30 cellular contexts compared by ENCODE assay signal in genomic region chr13:78468546-78469060, GRCh38.
"Had no signal": no experiment of that assay in that cellular context is flagged by ENCODE, and none has a peak within 500 bp of the region (broad histone marks: within the 10 kb centered on the region; RNA-seq: fewer than 3 reads in every experiment).

No MANE protein-coding gene starts in this region.

- H3K79me2 ChIP-seq: hepatocyte had no signal

- DNase-seq: immature natural killer cell; kidney; left colon; left lung; lower lobe of right lung; mammary epithelial cell; mesenchymal stem cell; naive thymus-derived CD8-positive, alpha-beta T cell; nucleus accumbens; pancreas; posterior cingulate gyrus; right lobe of liver; stimulated activated CD4-positive, alpha-beta T cell treated with anti-CD3 and anti-CD28 coated beads, Interleukin-12 subunit alpha, Interleukin-12 subunit beta, amount 100 ng/mL, for 4 hours; stimulated activated CD4-positive, alpha-beta T cell treated with anti-CD3 and anti-CD28 coated beads, Interleukin-15, amount 100 ng/mL, for 24 hours; stimulated activated CD4-positive, alpha-beta T cell treated with anti-CD3 and anti-CD28 coated beads, Interleukin-2, amount 100 ng/mL, for 24 hours; stimulated activated CD4-positive, alpha-beta T cell treated with anti-CD3 and anti-CD28 coated beads, Interleukin-4, amount 100 ng/mL, for 1 hour; stimulated activated naive B cell treated with anti-CD40 and anti-IgM and Interleukin-4, amounts not matched to agents 10 μg/mL and 1 μg/mL and 100 μg/mL, for 72 hours; stimulated activated naive CD8-positive, alpha-beta T cell treated with anti-CD3 and anti-CD28 coated beads, Interleukin-15, Interleukin-2, amounts not matched to agents 100 U/mL and 50 U/mL, for 24 hours; stomach; testis; thyroid gland; transverse colon; upper lobe of left lung had no signal

- H3K27ac Mint-ChIP-seq: immature natural killer cell; naive thymus-derived CD8-positive, alpha-beta T cell; nephron; stimulated activated naive B cell treated with anti-CD40 and anti-IgM and Interleukin-4, amounts not matched to agents 10 μg/mL and 1 μg/mL and 100 μg/mL, for 72 hours had no signal

- ATAC-seq: left colon; left lung; lower lobe of right lung; naive thymus-derived CD8-positive, alpha-beta T cell; pancreas; right lobe of liver; stimulated activated naive B cell treated with anti-CD40 and anti-IgM and Interleukin-4, amounts not matched to agents 10 μg/mL and 1 μg/mL and 100 μg/mL, for 72 hours; stimulated activated naive CD8-positive, alpha-beta T cell treated with anti-CD3 and anti-CD28 coated beads, Interleukin-15, Interleukin-2, amounts not matched to agents 100 U/mL and 50 U/mL, for 24 hours had no signal

- H3K4me1 ChIP-seq: left lung, lower lobe of right lung, pancreas, prostate gland, right atrium auricular region, right lobe of liver, stomach, testis, thyroid gland, transverse colon, upper lobe of left lung, vagina had no signal

- H3K4me3 ChIP-seq: hepatocyte, left lung, lower lobe of right lung, pancreas, prostate gland, right atrium auricular region, right lobe of liver, skin epidermis, stomach, testis, thyroid gland, transverse colon, upper lobe of left lung, vagina had no signal

- H3K4me1 Mint-ChIP-seq: immature natural killer cell; naive thymus-derived CD8-positive, alpha-beta T cell; nephron; neural crest cell; stimulated activated naive B cell treated with anti-CD40 and anti-IgM and Interleukin-4, amounts not matched to agents 10 μg/mL and 1 μg/mL and 100 μg/mL, for 72 hours had no signal

- H3K36me3 ChIP-seq: left lung, lower lobe of right lung, pancreas, prostate gland, right atrium auricular region, right lobe of liver, stomach, thyroid gland, transverse colon, upper lobe of left lung, vagina had no signal

- H3K4me3 Mint-ChIP-seq: immature natural killer cell; naive thymus-derived CD8-positive, alpha-beta T cell; nephron; neural crest cell; stimulated activated naive B cell treated with anti-CD40 and anti-IgM and Interleukin-4, amounts not matched to agents 10 μg/mL and 1 μg/mL and 100 μg/mL, for 72 hours had no signal

- H2AFZ ChIP-seq: hepatocyte had no signal

- H3K27ac ChIP-seq: hepatocyte, left lung, lower lobe of right lung, pancreas, prostate gland, right atrium auricular region, right lobe of liver, skin epidermis, stomach, testis, thyroid gland, transverse colon, upper lobe of left lung, vagina had no signal

- H3K9me3 ChIP-seq: left lung, lower lobe of right lung, pancreas, prostate gland, right atrium auricular region, right lobe of liver, stomach, testis, thyroid gland, transverse colon, upper lobe of left lung, vagina had no signal

- H3K9me3 Mint-ChIP-seq: immature natural killer cell; nephron; neural crest cell; stimulated activated naive B cell treated with anti-CD40 and anti-IgM and Interleukin-4, amounts not matched to agents 10 μg/mL and 1 μg/mL and 100 μg/mL, for 72 hours had no signal

- H3K4me2 ChIP-seq: hepatocyte had no signal

- H3K36me3 Mint-ChIP-seq: immature natural killer cell; naive thymus-derived CD8-positive, alpha-beta T cell; stimulated activated naive B cell treated with anti-CD40 and anti-IgM and Interleukin-4, amounts not matched to agents 10 μg/mL and 1 μg/mL and 100 μg/mL, for 72 hours had no signal

- H3K27me3 ChIP-seq: left lung, pancreas, right atrium auricular region, right lobe of liver, stomach, testis, thyroid gland, transverse colon, upper lobe of left lung, vagina had no signal
